In the genomic region with DNA sequence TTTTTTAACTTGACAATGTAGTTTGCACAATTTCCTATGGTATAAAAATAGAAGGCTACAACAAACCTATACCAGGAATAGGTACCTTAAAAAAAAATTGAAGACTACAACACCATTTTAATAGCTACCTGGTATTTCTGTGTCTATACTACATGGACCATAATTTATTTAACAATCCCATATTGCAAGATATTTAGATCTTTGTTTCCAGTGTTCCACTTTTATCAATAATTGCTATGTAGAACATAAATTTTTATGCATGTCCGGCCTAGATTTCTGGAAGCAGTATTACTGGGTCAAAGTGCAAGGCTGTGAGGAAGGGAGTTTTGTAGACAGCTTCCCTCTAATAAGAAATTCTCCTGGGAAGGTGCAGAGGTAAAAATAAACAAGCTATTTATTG, we compare ENCODE assay signal across 22 cellular contexts. TPM values are rescaled to one million over a fixed set of nuclear protein-coding genes. Genes with fewer than 3 reads are reported as not detected.
DNase-seq lines count a peak whose midpoint lies in the region; ATAC-seq, FAIRE-seq and TF ChIP-seq lines count a peak whose summit lies in the region.
"Had no signal": no experiment of that assay in that cellular context is flagged by ENCODE, and none has a peak within 500 bp of the region (broad histone marks: within the 10 kb centered on the region; RNA-seq: fewer than 3 reads in every experiment).

No MANE protein-coding gene starts in this region.

- H3K36me3 Mint-ChIP-seq in naive thymus-derived CD4-positive, alpha-beta T cell = peaks cover 0 to 10% (median 4%) of the 10 kb centered on the region in 5 donors
- H3K36me3 Mint-ChIP-seq: IgD-negative memory B cell had no signal

- H3K4me2 ChIP-seq in HepG2 (ENCODE audit: low read depth, low read length) = peak overlapping the region; percentile 26
- H3K4me2 ChIP-seq in PC-9 = peak overlapping the region; percentile 51; the same call in 1 of the 2 replicates

- H3K9me3 Mint-ChIP-seq in naive thymus-derived CD4-positive, alpha-beta T cell = peaks cover 0 to 6% (median 0%) of the 10 kb centered on the region in 11 donors
- H3K9me3 Mint-ChIP-seq: IgD-negative memory B cell had no signal

- DNase-seq in HepG2 (ENCODE audit: low spot score) = no peak
- DNase-seq in right lobe of liver = no peak
- DNase-seq in PC-9 = no peak
- no peak for DNase-seq in naive thymus-derived CD4-positive, alpha-beta T cell
- DNase-seq in HuH-7.5 (ENCODE audit: low spot score) = no peak
- DNase-seq: CD4-positive, alpha-beta memory T cell; DMS153; Karpas-422; NCI-H1694; NCI-H2081; NCI-H2171; NCI-H526; SHP77 had no signal

- H3K4me1 ChIP-seq in HepG2 (ENCODE audit: insufficient read depth, low read length) (peaks cover 59% of the 10 kb centered on the region), right lobe of liver (peaks cover 0 to 56% (median 18%) of the 10 kb centered on the region in 4 donors), PC-9 (replicated peaks; ENCODE audit: insufficient read depth) (peaks cover 21% of the 10 kb centered on the region)
- H3K4me1 ChIP-seq in naive thymus-derived CD4-positive, alpha-beta T cell (ENCODE audit: control insufficient read depth in 2 of 2, insufficient read depth in 2 of 2, low read length in 2 of 2) = peaks cover 11 to 14% of the 10 kb centered on the region in 2 donors

- H3K4me3 ChIP-seq in HepG2 (replicated peaks in 1 of 3; ENCODE audit: insufficient read depth in 1 of 3, low read depth in 2 of 3, low read length in 3 of 3) (no peak overlapping the region; a peak in 1 of 6 replicates), right lobe of liver (no peak overlapping the region), PC-9 (no peak overlapping the region)
- no peak overlapping the region for H3K4me3 ChIP-seq in naive thymus-derived CD4-positive, alpha-beta T cell (ENCODE audit: low read length)

- H3K79me2 ChIP-seq in HepG2 (ENCODE audit: insufficient read depth, low read length) = peaks cover 7% of the 10 kb centered on the region
- H3K79me2 ChIP-seq in PC-9 (ENCODE audit: low read depth) = peaks cover 1% of the 10 kb centered on the region; the same call in 1 of the 2 replicates

- H2AFZ ChIP-seq in HepG2 (ENCODE audit: low read length) = no peak overlapping the region
- no peak overlapping the region for H2AFZ ChIP-seq in PC-9

- BruUV-seq in HepG2 (replicated peaks; lab: Mats Ljungman, UMichigan) (no TSS peak), PC-9 (replicated peaks; lab: Mats Ljungman, UMichigan) (no TSS peak)

- H3K27me3 Mint-ChIP-seq in naive thymus-derived CD4-positive, alpha-beta T cell = peaks cover 0 to 3% (median 0%) of the 10 kb centered on the region in 5 donors
- H3K27me3 Mint-ChIP-seq: CD4-positive, alpha-beta memory T cell; IgD-negative memory B cell had no signal

- peaks cover 14 to 35% (median 17%) of the 10 kb centered on the region in 7 donors for H3K4me1 Mint-ChIP-seq in naive thymus-derived CD4-positive, alpha-beta T cell

- H3K9me3 ChIP-seq in HepG2 (ENCODE audit: low read length) (no peaks in the 10 kb centered on the region), right lobe of liver (no peaks in the 10 kb centered on the region), PC-9 (ENCODE audit: insufficient read depth, low read depth) (no peaks in the 10 kb centered on the region)
- no peaks in the 10 kb centered on the region for H3K9me3 ChIP-seq in naive thymus-derived CD4-positive, alpha-beta T cell (ENCODE audit: control insufficient read depth in 2 of 3, low read length in 3 of 3)

- H3K27ac ChIP-seq in HepG2 (ENCODE audit: extremely low read length, insufficient read depth, low read length) (peak overlapping the region; percentile 4), right lobe of liver (no peak overlapping the region), PC-9 (no peak overlapping the region)
- H3K27ac ChIP-seq in naive thymus-derived CD4-positive, alpha-beta T cell (ENCODE audit: low read depth, low read length) = no peak overlapping the region

- intact Hi-C loops in HepG2 (cut with micrococcal nuclease; ENCODE audit: unreplicated experiment) = loop anchor here (10.0 kb wide), 2 partner anchors 806 to 1016 kb away; a partner anchor contains a TSS
- intact Hi-C loops in right lobe of liver (cut with DNase I) = no loop called here
- intact Hi-C loops in PC-9 (cut with micrococcal nuclease; ENCODE audit: unreplicated experiment) = loop anchor here (1.0 kb wide), 1 partner anchor 16 kb away; a partner anchor contains a TSS
- intact Hi-C loops in naive thymus-derived CD4-positive, alpha-beta T cell (cut with micrococcal nuclease) = loop anchor here (10.0 kb wide), 4 partner anchors 556 to 1016 kb away; a partner anchor contains a TSS

- H4K20me1 ChIP-seq in HepG2 (ENCODE audit: insufficient read depth, low read length) = no peaks in the 10 kb centered on the region
- no peaks in the 10 kb centered on the region for H4K20me1 ChIP-seq in PC-9 (ENCODE audit: insufficient read depth)

- H3K27ac Mint-ChIP-seq in naive thymus-derived CD4-positive, alpha-beta T cell = peak overlapping the region in 6 of 9 donors; percentile 7 to 83 (median 54)

- H3K9me2 ChIP-seq in PC-9 (ENCODE audit: insufficient read depth) = no peaks in the 10 kb centered on the region

- POLR2A ChIA-PET in HepG2 (lab: Yijun Ruan, JAX) = interaction anchor here (1.1 to 11.8 kb wide), 8 partner anchors 15 to 161 kb away, joined by 4 to 594 read pairs (median 22); a partner anchor contains a TSS
- POLR2A ChIA-PET in PC-9 (lab: Charles Lee; ENCODE audit: unreplicated experiment) = interaction anchor here (0.7 to 0.8 kb wide), 2 partner anchors 26 to 35 kb away, joined by 4 to 5 read pairs; a partner anchor contains a TSS
- POLR2A ChIA-PET in naive thymus-derived CD4-positive, alpha-beta T cell (lab: Charles Lee) = interaction anchor here (0.6 to 6.7 kb wide), 13 partner anchors 14 to 335 kb away, joined by 3 to 58 read pairs (median 5); a partner anchor contains a TSS

- no peak for TF ChIP-seq CTCF in HepG2 (CRISPR knock-in tag; IDR thresholded peaks at IDR 0.05)
- no peak for TF ChIP-seq CTCF in right lobe of liver (IDR thresholded peaks at IDR 0.05)
- no peak for TF ChIP-seq CTCF in PC-9 (conservative IDR thresholded peaks at IDR 0.05)

- H3K27me3 ChIP-seq in HepG2 (ENCODE audit: control insufficient read depth in 1 of 2, insufficient read depth in 2 of 2, low read length in 2 of 2) (no peaks in the 10 kb centered on the region; a peak in 1 of 5 replicates), right lobe of liver (no peaks in the 10 kb centered on the region), PC-9 (ENCODE audit: insufficient read depth, low read depth) (no peaks in the 10 kb centered on the region)
- no peaks in the 10 kb centered on the region for H3K27me3 ChIP-seq in naive thymus-derived CD4-positive, alpha-beta T cell (ENCODE audit: control insufficient read depth in 2 of 2, insufficient read depth in 2 of 2, low read length in 2 of 2)

- TF ChIP-seq RAD21 in HepG2 (CRISPR knock-in tag; IDR thresholded peaks at IDR 0.05) = no peak

- no peak for TF ChIP-seq POLR2A in HepG2 (IDR thresholded peaks at IDR 0.05; ENCODE audit: insufficient read depth in 1 of 2, low read depth in 2 of 2, low read length in 2 of 2)
- TF ChIP-seq POLR2A in right lobe of liver (IDR thresholded peaks at IDR 0.05) = no peak

- H3K36me3 ChIP-seq in HepG2 (replicated peaks in 1 of 2; ENCODE audit: control insufficient read depth in 1 of 2, insufficient read depth in 2 of 2, low read length in 2 of 2) (no peaks in the 10 kb centered on the region), right lobe of liver (no peaks in the 10 kb centered on the region), PC-9 (ENCODE audit: low read depth) (no peaks in the 10 kb centered on the region)
- peaks cover 0 to 7% (median 0%) of the 10 kb centered on the region in 3 experiments for H3K36me3 ChIP-seq in naive thymus-derived CD4-positive, alpha-beta T cell (ENCODE audit: control insufficient read depth in 2 of 3, insufficient read depth in 3 of 3, low read length in 3 of 3)

- no peak overlapping the region for H3K9ac ChIP-seq in HepG2 (ENCODE audit: insufficient read depth, low read depth, low read length)

- in situ Hi-C loops in HepG2 (cut with HindIII; ENCODE audit: extremely low pct_ligation_motif_present, low pct_unique_long_range_greater_than_20kb) = loop anchor here (25.0 kb wide), 1 partner anchor 1523 kb away; a partner anchor contains a TSS

- ATAC-seq in HepG2 (no peak), right lobe of liver (no peak), HG03039 (IDR thresholded peaks at IDR 0.05; ENCODE audit: unreplicated experiment) (no peak), GM21737 (IDR thresholded peaks at IDR 0.05; ENCODE audit: unreplicated experiment) (no peak)
- ATAC-seq in naive thymus-derived CD4-positive, alpha-beta T cell = no peak

- FAIRE-seq in HepG2 (lab: Jason Lieb, UNC) = no peak
- FAIRE-seq: G401.6, GM18507, HTR-8/SVneo had no signal

- CTCF ChIA-PET in HepG2 (lab: Yijun Ruan, JAX; ENCODE audit: low intra/inter-chr PET ratio, low total read pairs) (interaction anchor here (1.1 to 5.4 kb wide), 2 partner anchors 50 to 51 kb away, joined by 4 to 86 read pairs; a partner anchor contains a TSS), PC-9 (lab: Charles Lee) (interaction anchor here (0.6 to 1.5 kb wide), 4 partner anchors 14 to 321 kb away, joined by 3 to 13 read pairs (median 4); a partner anchor contains a TSS)
- CTCF ChIA-PET in naive thymus-derived CD4-positive, alpha-beta T cell (lab: Charles Lee) = interaction anchor here (0.5 to 11.7 kb wide), 9 partner anchors 17 to 102 kb away, joined by 3 to 246 read pairs (median 7); a partner anchor contains a TSS

- no peak overlapping the region for H3K4me3 Mint-ChIP-seq in naive thymus-derived CD4-positive, alpha-beta T cell

- H3F3A ChIP-seq in PC-9 (ENCODE audit: insufficient read depth, low read depth) = peaks cover 23% of the 10 kb centered on the region

- TF ChIP-seq EP300 in HepG2 (IDR thresholded peaks at IDR 0.05; ENCODE audit: low read depth in 2 of 2, low read length in 2 of 2) (no peak), HepG2 (CRISPR knock-in tag; IDR thresholded peaks at IDR 0.05; ENCODE audit: borderline replicate concordance) (no peak)

- 63% methylated on average over 1 of the region's 1 CpG for WGBS in HepG2 (ENCODE audit: low lambda C conversion rate)
- WGBS in right lobe of liver (ENCODE audit: insufficient coverage, low coverage, low lambda C conversion rate, missing lambda C conversion rate) = 26% methylated on average over 1 of the region's 1 CpG

RNA-seq across cellular contexts. Expression of a gene that starts 4.1 kb away (rescaled TPM):
- total RNA-seq in HepG2 (2016; rRNA removed; fragmentation: Illumina TruSeq; extraction: Trizol) = 257 and 342 TPM in 2 replicates
- total RNA-seq in HepG2 (2016; cell fraction: cytosol; rRNA removed; fragmentation: Illumina TruSeq; extraction: Trizol; ENCODE audit: low read depth) = 34.1 and 39.6 TPM in 2 replicates
- total RNA-seq in HepG2 (2016; cell fraction: insoluble cytoplasmic fraction; rRNA removed; fragmentation: Illumina TruSeq; extraction: Trizol) = 258 and 327 TPM in 2 replicates
- 160 and 166 TPM in 2 replicates for total RNA-seq in HepG2 (2016; cell fraction: membrane; rRNA removed; fragmentation: Illumina TruSeq; extraction: Trizol)
- 174 and 191 TPM in 2 replicates for total RNA-seq in HepG2 (2016; cell fraction: nucleus; rRNA removed; fragmentation: Illumina TruSeq; extraction: Trizol)
- polyA plus RNA-seq in HepG2 (2011; rRNA removed) = 150 and 176 TPM in 2 replicates
- polyA plus RNA-seq in HepG2 (2011; cell fraction: cytosol; rRNA removed) = 134 and 153 TPM in 2 replicates
- 221 and 233 TPM in 2 replicates for polyA plus RNA-seq in HepG2 (2011; cell fraction: nucleus; rRNA removed)
- polyA plus RNA-seq in HepG2 (2012) = 123 and 142 TPM in 2 replicates
- polyA plus RNA-seq in HepG2 (2016; cell fraction: cytosol; fragmentation: Illumina TruSeq; extraction: Trizol; ENCODE audit: low read depth) = 37.7 and 39.7 TPM in 2 replicates
- 251 and 268 TPM in 2 replicates for polyA plus RNA-seq in HepG2 (2016; cell fraction: insoluble cytoplasmic fraction; fragmentation: Illumina TruSeq; extraction: Trizol; ENCODE audit: low read depth)
- 114 and 116 TPM in 2 replicates for polyA plus RNA-seq in HepG2 (2016; cell fraction: membrane; fragmentation: Illumina TruSeq; extraction: Trizol; ENCODE audit: low read depth)
- 253 and 275 TPM in 2 replicates for polyA plus RNA-seq in HepG2 (2016; cell fraction: nucleus; fragmentation: Illumina TruSeq; extraction: Trizol; ENCODE audit: insufficient read depth, low read depth)
- polyA minus RNA-seq in HepG2 (2011; rRNA and poly(A)+ RNA removed; ENCODE audit: low replicate concordance) = 74.6 and 273 TPM in 2 replicates
- polyA minus RNA-seq in HepG2 (2011; cell fraction: cytosol; rRNA and poly(A)+ RNA removed) = 98.7 and 103 TPM in 2 replicates
- polyA minus RNA-seq in HepG2 (2011; cell fraction: nucleus; rRNA and poly(A)+ RNA removed) = 146 and 181 TPM in 2 replicates
- 100 to 1,000 TPM in 3 of 6 experiments, 10 to 100 TPM in 3; 65.9 to 180 (median 103) TPM for total RNA-seq in right lobe of liver
- 52.7 and 87.6 TPM in 2 replicates for total RNA-seq in PC-9 (2021)
- total RNA-seq in naive thymus-derived CD4-positive, alpha-beta T cell = 10 to 100 TPM; 71.9 to 90.1 (median 83.3) TPM
- 10 to 100 TPM; 69.1 to 97.0 TPM for polyA plus RNA-seq in naive thymus-derived CD4-positive, alpha-beta T cell

RNA-seq across cellular contexts. Expression of a gene that starts 4.3 kb away (rescaled TPM):
- total RNA-seq in HepG2 (2016; rRNA removed; fragmentation: Illumina TruSeq; extraction: Trizol) = 4.7 and 5.2 TPM in 2 replicates
- 6.6 and 7.1 TPM in 2 replicates for total RNA-seq in HepG2 (2016; cell fraction: cytosol; rRNA removed; fragmentation: Illumina TruSeq; extraction: Trizol; ENCODE audit: low read depth)
- total RNA-seq in HepG2 (2016; cell fraction: insoluble cytoplasmic fraction; rRNA removed; fragmentation: Illumina TruSeq; extraction: Trizol) = 4.7 and 5.6 TPM in 2 replicates
- 9.2 and 10.6 TPM in 2 replicates for total RNA-seq in HepG2 (2016; cell fraction: membrane; rRNA removed; fragmentation: Illumina TruSeq; extraction: Trizol)
- 3.4 and 5.1 TPM in 2 replicates for total RNA-seq in HepG2 (2016; cell fraction: nucleus; rRNA removed; fragmentation: Illumina TruSeq; extraction: Trizol)
- polyA plus RNA-seq in HepG2 (2011; rRNA removed) = 2.5 and 3.4 TPM in 2 replicates
- polyA plus RNA-seq in HepG2 (2011; cell fraction: cytosol; rRNA removed) = 2.9 and 5.2 TPM in 2 replicates
- polyA plus RNA-seq in HepG2 (2011; cell fraction: nucleus; rRNA removed) = 3.5 and 3.9 TPM in 2 replicates
- 2.2 and 2.5 TPM in 2 replicates for polyA plus RNA-seq in HepG2 (2012)
- 3.4 and 5.1 TPM in 2 replicates for polyA plus RNA-seq in HepG2 (2016; cell fraction: cytosol; fragmentation: Illumina TruSeq; extraction: Trizol; ENCODE audit: low read depth)
- polyA plus RNA-seq in HepG2 (2016; cell fraction: insoluble cytoplasmic fraction; fragmentation: Illumina TruSeq; extraction: Trizol; ENCODE audit: low read depth) = 4.5 and 4.7 TPM in 2 replicates
- 6.1 and 7.7 TPM in 2 replicates for polyA plus RNA-seq in HepG2 (2016; cell fraction: membrane; fragmentation: Illumina TruSeq; extraction: Trizol; ENCODE audit: low read depth)
- polyA plus RNA-seq in HepG2 (2016; cell fraction: nucleus; fragmentation: Illumina TruSeq; extraction: Trizol; ENCODE audit: insufficient read depth, low read depth) = 3.5 and 4.8 TPM in 2 replicates
- polyA minus RNA-seq in HepG2 (2011; rRNA and poly(A)+ RNA removed; ENCODE audit: low replicate concordance) = 0.58 and 9.0 TPM in 2 replicates
- polyA minus RNA-seq in HepG2 (2011; cell fraction: cytosol; rRNA and poly(A)+ RNA removed) = 3.0 and 3.9 TPM in 2 replicates
- polyA minus RNA-seq in HepG2 (2011; cell fraction: nucleus; rRNA and poly(A)+ RNA removed) = 6.1 and 6.6 TPM in 2 replicates
- total RNA-seq in right lobe of liver = 1 to 10 TPM; 1.4 to 2.9 (median 2.1) TPM
- 1.2 and 2.3 TPM in 2 replicates for total RNA-seq in PC-9 (2021)
- total RNA-seq in naive thymus-derived CD4-positive, alpha-beta T cell = 1 to 10 TPM; 2.1 to 4.5 (median 3.8) TPM
- polyA plus RNA-seq in naive thymus-derived CD4-positive, alpha-beta T cell = 1 to 10 TPM; 2.2 to 2.6 TPM

RNA-seq across cellular contexts. Expression of a gene that starts 16.4 kb away (rescaled TPM):
- total RNA-seq in HepG2 (2016; rRNA removed; fragmentation: Illumina TruSeq; extraction: Trizol) (118 and 129 TPM in 2 replicates), right lobe of liver (100 to 1,000 TPM; 124 to 615 (median 240) TPM), PC-9 (2021) (77.4 and 113 TPM in 2 replicates)
- 29.7 and 32.7 TPM in 2 replicates for total RNA-seq in HepG2 (2016; cell fraction: cytosol; rRNA removed; fragmentation: Illumina TruSeq; extraction: Trizol; ENCODE audit: low read depth)
- 112 and 129 TPM in 2 replicates for total RNA-seq in HepG2 (2016; cell fraction: insoluble cytoplasmic fraction; rRNA removed; fragmentation: Illumina TruSeq; extraction: Trizol)
- total RNA-seq in HepG2 (2016; cell fraction: membrane; rRNA removed; fragmentation: Illumina TruSeq; extraction: Trizol) = 38.2 and 39.1 TPM in 2 replicates
- total RNA-seq in HepG2 (2016; cell fraction: nucleus; rRNA removed; fragmentation: Illumina TruSeq; extraction: Trizol) = 96.7 and 121 TPM in 2 replicates
- polyA plus RNA-seq in HepG2 (2011; rRNA removed) = 272 and 316 TPM in 2 replicates
- 238 and 309 TPM in 2 replicates for polyA plus RNA-seq in HepG2 (2011; cell fraction: cytosol; rRNA removed)
- polyA plus RNA-seq in HepG2 (2011; cell fraction: nucleus; rRNA removed) = 309 TPM in 2 replicates
- polyA plus RNA-seq in HepG2 (2012) = 216 and 286 TPM in 2 replicates
- 19.2 and 20.8 TPM in 2 replicates for polyA plus RNA-seq in HepG2 (2016; cell fraction: cytosol; fragmentation: Illumina TruSeq; extraction: Trizol; ENCODE audit: low read depth)
- 122 and 140 TPM in 2 replicates for polyA plus RNA-seq in HepG2 (2016; cell fraction: insoluble cytoplasmic fraction; fragmentation: Illumina TruSeq; extraction: Trizol; ENCODE audit: low read depth)
- polyA plus RNA-seq in HepG2 (2016; cell fraction: membrane; fragmentation: Illumina TruSeq; extraction: Trizol; ENCODE audit: low read depth) = 27.1 and 31.0 TPM in 2 replicates
- polyA plus RNA-seq in HepG2 (2016; cell fraction: nucleus; fragmentation: Illumina TruSeq; extraction: Trizol; ENCODE audit: insufficient read depth, low read depth) = 172 and 175 TPM in 2 replicates
- 87.1 and 691 TPM in 2 replicates for polyA minus RNA-seq in HepG2 (2011; rRNA and poly(A)+ RNA removed; ENCODE audit: low replicate concordance)
- 204 and 209 TPM in 2 replicates for polyA minus RNA-seq in HepG2 (2011; cell fraction: cytosol; rRNA and poly(A)+ RNA removed)
- polyA minus RNA-seq in HepG2 (2011; cell fraction: nucleus; rRNA and poly(A)+ RNA removed) = 128 and 158 TPM in 2 replicates
- 10 to 100 TPM in 4 of 5 experiments, 1 to 10 TPM in 1; 9.1 to 56.2 (median 14.4) TPM for total RNA-seq in naive thymus-derived CD4-positive, alpha-beta T cell
- polyA plus RNA-seq in naive thymus-derived CD4-positive, alpha-beta T cell = 10 to 100 TPM in 1 of 2 donors, 1 to 10 TPM in 1; 7.2 to 14.5 TPM

RNA-seq across cellular contexts. Expression of a gene that starts 20.0 kb away (rescaled TPM):
- total RNA-seq in HepG2 (2016; rRNA removed; fragmentation: Illumina TruSeq; extraction: Trizol) (3.1 and 5.8 TPM in 2 replicates), right lobe of liver (10 to 100 TPM in 3 of 6 experiments, 1 to 10 TPM in 3; 1.5 to 32.5 (median 9.3) TPM), PC-9 (2021) (0.48 and 0.72 TPM in 2 replicates)
- total RNA-seq in HepG2 (2016; cell fraction: cytosol; rRNA removed; fragmentation: Illumina TruSeq; extraction: Trizol; ENCODE audit: low read depth) = 2.1 and 4.3 TPM in 2 replicates
- 4.0 and 5.2 TPM in 2 replicates for total RNA-seq in HepG2 (2016; cell fraction: insoluble cytoplasmic fraction; rRNA removed; fragmentation: Illumina TruSeq; extraction: Trizol)
- 2.2 and 3.3 TPM in 2 replicates for total RNA-seq in HepG2 (2016; cell fraction: membrane; rRNA removed; fragmentation: Illumina TruSeq; extraction: Trizol)
- 4.1 and 5.6 TPM in 2 replicates for total RNA-seq in HepG2 (2016; cell fraction: nucleus; rRNA removed; fragmentation: Illumina TruSeq; extraction: Trizol)
- polyA plus RNA-seq in HepG2 (2011; rRNA removed) = 2.7 and 3.6 TPM in 2 replicates
- polyA plus RNA-seq in HepG2 (2011; cell fraction: cytosol; rRNA removed) = 2.3 and 4.4 TPM in 2 replicates
- 11.8 and 15.0 TPM in 2 replicates for polyA plus RNA-seq in HepG2 (2011; cell fraction: nucleus; rRNA removed)
- polyA plus RNA-seq in HepG2 (2012) = 2.5 and 2.7 TPM in 2 replicates
- 3.0 and 3.4 TPM in 2 replicates for polyA plus RNA-seq in HepG2 (2016; cell fraction: cytosol; fragmentation: Illumina TruSeq; extraction: Trizol; ENCODE audit: low read depth)
- polyA plus RNA-seq in HepG2 (2016; cell fraction: insoluble cytoplasmic fraction; fragmentation: Illumina TruSeq; extraction: Trizol; ENCODE audit: low read depth) = 2.7 and 3.0 TPM in 2 replicates
- 1.9 and 2.4 TPM in 2 replicates for polyA plus RNA-seq in HepG2 (2016; cell fraction: membrane; fragmentation: Illumina TruSeq; extraction: Trizol; ENCODE audit: low read depth)
- polyA plus RNA-seq in HepG2 (2016; cell fraction: nucleus; fragmentation: Illumina TruSeq; extraction: Trizol; ENCODE audit: insufficient read depth, low read depth) = 6.4 and 7.9 TPM in 2 replicates
- polyA minus RNA-seq in HepG2 (2011; rRNA and poly(A)+ RNA removed; ENCODE audit: low replicate concordance) = 1.6 and 7.9 TPM in 2 replicates
- polyA minus RNA-seq in HepG2 (2011; cell fraction: cytosol; rRNA and poly(A)+ RNA removed) = 2.1 TPM in 2 replicates
- polyA minus RNA-seq in HepG2 (2011; cell fraction: nucleus; rRNA and poly(A)+ RNA removed) = 3.9 and 4.2 TPM in 2 replicates
- 1 to 10 TPM; 1.8 to 4.3 (median 2.0) TPM for total RNA-seq in naive thymus-derived CD4-positive, alpha-beta T cell
- polyA plus RNA-seq in naive thymus-derived CD4-positive, alpha-beta T cell = 1 to 10 TPM in 1 of 2 donors, under 1 TPM in 1; 0.48 to 1.2 TPM
- total RNA-seq: A673, H4, RPMI7951 had no signal

RNA-seq across cellular contexts. Expression of a gene that starts 25.5 kb away (rescaled TPM):
- total RNA-seq in HepG2 (2016; rRNA removed; fragmentation: Illumina TruSeq; extraction: Trizol) (608 and 713 TPM in 2 replicates), right lobe of liver (100 to 1,000 TPM in 4 of 6 experiments, 10 to 100 TPM in 2; 81.7 to 119 (median 107) TPM), PC-9 (2021) (172 and 174 TPM in 2 replicates)
- total RNA-seq in HepG2 (2016; cell fraction: cytosol; rRNA removed; fragmentation: Illumina TruSeq; extraction: Trizol; ENCODE audit: low read depth) = 168 and 169 TPM in 2 replicates
- 588 and 713 TPM in 2 replicates for total RNA-seq in HepG2 (2016; cell fraction: insoluble cytoplasmic fraction; rRNA removed; fragmentation: Illumina TruSeq; extraction: Trizol)
- 219 and 226 TPM in 2 replicates for total RNA-seq in HepG2 (2016; cell fraction: membrane; rRNA removed; fragmentation: Illumina TruSeq; extraction: Trizol)
- total RNA-seq in HepG2 (2016; cell fraction: nucleus; rRNA removed; fragmentation: Illumina TruSeq; extraction: Trizol) = 227 and 232 TPM in 2 replicates
- polyA plus RNA-seq in HepG2 (2011; rRNA removed) = 144 and 159 TPM in 2 replicates
- polyA plus RNA-seq in HepG2 (2011; cell fraction: cytosol; rRNA removed) = 166 and 205 TPM in 2 replicates
- polyA plus RNA-seq in HepG2 (2011; cell fraction: nucleus; rRNA removed) = 178 and 230 TPM in 2 replicates
- polyA plus RNA-seq in HepG2 (2012) = 318 and 352 TPM in 2 replicates
- polyA plus RNA-seq in HepG2 (2016; cell fraction: cytosol; fragmentation: Illumina TruSeq; extraction: Trizol; ENCODE audit: low read depth) = 166 and 179 TPM in 2 replicates
- polyA plus RNA-seq in HepG2 (2016; cell fraction: insoluble cytoplasmic fraction; fragmentation: Illumina TruSeq; extraction: Trizol; ENCODE audit: low read depth) = 679 and 694 TPM in 2 replicates
- polyA plus RNA-seq in HepG2 (2016; cell fraction: membrane; fragmentation: Illumina TruSeq; extraction: Trizol; ENCODE audit: low read depth) = 175 and 190 TPM in 2 replicates
- 333 and 365 TPM in 2 replicates for polyA plus RNA-seq in HepG2 (2016; cell fraction: nucleus; fragmentation: Illumina TruSeq; extraction: Trizol; ENCODE audit: insufficient read depth, low read depth)
- polyA minus RNA-seq in HepG2 (2011; rRNA and poly(A)+ RNA removed; ENCODE audit: low replicate concordance) = 25.5 and 44.3 TPM in 2 replicates
- 59.6 and 69.7 TPM in 2 replicates for polyA minus RNA-seq in HepG2 (2011; cell fraction: cytosol; rRNA and poly(A)+ RNA removed)
- polyA minus RNA-seq in HepG2 (2011; cell fraction: nucleus; rRNA and poly(A)+ RNA removed) = 42.1 and 46.1 TPM in 2 replicates
- total RNA-seq in naive thymus-derived CD4-positive, alpha-beta T cell = 100 to 1,000 TPM; 189 to 583 (median 202) TPM
- 100 to 1,000 TPM; 698 to 703 TPM for polyA plus RNA-seq in naive thymus-derived CD4-positive, alpha-beta T cell

Comparison
In these comparisons a context has a peak if more than half of its experiments do, and no peak if none do; other contexts are left out.
1. intact Hi-C loops: an anchor here in HepG2 (10.0 kb wide), PC-9 (1.0 kb wide) and naive thymus-derived CD4-positive, alpha-beta T cell (10.0 kb wide); none called in right lobe of liver.